22 cellular contexts compared by ENCODE assay signal in the genomic region with DNA sequence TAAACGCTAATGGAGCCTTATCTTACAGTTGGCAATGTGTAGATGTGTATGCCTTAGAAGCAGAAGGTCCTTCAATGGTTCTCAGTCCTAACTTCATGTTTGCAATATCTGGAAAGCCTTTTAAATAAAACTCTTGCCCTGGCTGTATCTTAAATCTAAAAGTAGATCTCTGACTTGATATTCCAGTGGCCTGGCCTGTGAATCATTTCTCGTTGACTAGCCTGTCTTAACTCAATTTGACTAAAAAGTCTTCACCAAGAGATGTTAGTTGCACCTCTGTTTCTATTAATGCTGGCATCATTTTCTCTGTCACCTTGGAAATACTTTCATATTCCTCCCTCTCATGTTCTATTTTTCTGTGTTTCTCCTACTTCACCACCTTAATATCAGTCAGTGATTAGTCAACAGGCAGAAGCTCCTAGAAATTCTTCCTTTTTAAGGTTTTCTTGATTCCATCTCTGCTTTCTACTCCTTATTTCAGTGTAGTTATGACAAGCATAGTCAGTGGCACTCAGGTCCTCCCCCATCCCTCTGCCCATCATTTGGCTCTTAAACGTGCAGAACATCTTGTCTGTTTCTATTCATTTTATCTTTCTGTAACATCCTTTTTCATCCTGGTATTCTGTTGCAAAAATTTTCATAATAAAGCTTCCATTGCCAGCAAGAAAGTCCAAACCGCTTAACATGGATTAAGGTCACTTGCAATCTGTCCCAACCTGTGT. TPM values are rescaled to one million over a fixed set of nuclear protein-coding genes. Genes with fewer than 3 reads are reported as not detected.
DNase-seq lines count a peak whose midpoint lies in the region; ATAC-seq and TF ChIP-seq lines count a peak whose summit lies in the region.
"Had no signal": no experiment of that assay in that cellular context is flagged by ENCODE, and none has a peak within 500 bp of the region (broad histone marks: within the 10 kb centered on the region; RNA-seq: fewer than 3 reads in every experiment).

No MANE protein-coding gene starts in this region.

- H3K4me1 ChIP-seq in mammary epithelial cell (ENCODE audit: insufficient read depth, low read length) = peaks cover 13% of the 10 kb centered on the region
- peaks cover 35% of the 10 kb centered on the region for H3K4me1 ChIP-seq in testis
- peaks cover under 1 to 39% (median 15%) of the 10 kb centered on the region in 4 donors for H3K4me1 ChIP-seq in upper lobe of left lung

- H3K36me3 Mint-ChIP-seq in MCF 10A (ENCODE audit: insufficient read depth, unreplicated experiment) = no peaks in the 10 kb centered on the region
- no peaks in the 10 kb centered on the region for H3K36me3 Mint-ChIP-seq in nephron (ENCODE audit: low read depth)
- peaks cover 2% of the 10 kb centered on the region for H3K36me3 Mint-ChIP-seq in T-helper 2 cell treated with Interferon-gamma antibody and Interleukin-4, amounts not matched to agents 5 μg/mL and 100 μg/mL, for 36 hours (ENCODE audit: low read depth)

- H3K27ac ChIP-seq in mammary epithelial cell (ENCODE audit: insufficient read depth, low read depth, low read length) (no peak overlapping the region), coronary artery (no peak overlapping the region), testis (peak overlapping the region in 1 of 2 donors; percentile 4), upper lobe of left lung (no peak overlapping the region)
- H3K27ac ChIP-seq: 22Rv1, Peyer's patch, SK-N-MC, thoracic aorta had no signal

- dilution Hi-C loops in mammary epithelial cell (cut with HindIII; ENCODE audit: low sequenced_read_pairs) = no loop called here

- no peak overlapping the region for H3K4me3 ChIP-seq in mammary epithelial cell (replicated peaks in 1 of 3; ENCODE audit: insufficient read depth in 1 of 3, low read depth in 2 of 3, low read length in 3 of 3)
- H3K4me3 ChIP-seq in coronary artery = peak overlapping the region; percentile 7
- H3K4me3 ChIP-seq in testis = no peak overlapping the region
- H3K4me3 ChIP-seq in upper lobe of left lung = no peak overlapping the region
- H3K4me3 ChIP-seq: Peyer's patch, SK-N-MC, thoracic aorta had no signal

- TF ChIP-seq POLR2A in testis (IDR thresholded peaks at IDR 0.05) = no peak
- TF ChIP-seq POLR2A in upper lobe of left lung (IDR thresholded peaks at IDR 0.05) = no peak

- peak overlapping the region; percentile 56 for H3K27ac Mint-ChIP-seq in MCF 10A (ENCODE audit: low read depth, unreplicated experiment)
- peak overlapping the region in 2 of 3 experiments; percentile 9 to 56 for H3K27ac Mint-ChIP-seq in nephron
- H3K27ac Mint-ChIP-seq in T-helper 2 cell treated with Interferon-gamma antibody and Interleukin-4, amounts not matched to agents 5 μg/mL and 100 μg/mL, for 36 hours = no peak overlapping the region
- H3K27ac Mint-ChIP-seq: B cell; dendritic cell treated with granulocyte-macrophage colony-stimulating factor and Interleukin-4, amounts not matched to agents 40 ng/mL and 50 ng/mL, for 4 days; naive thymus-derived CD4-positive, alpha-beta T cell had no signal

- no peaks in the 10 kb centered on the region for H3K36me3 ChIP-seq in mammary epithelial cell (ENCODE audit: insufficient read depth, low read length)
- H3K36me3 ChIP-seq in testis (ENCODE audit: low read depth, missing control alignments) = no peaks in the 10 kb centered on the region
- H3K36me3 ChIP-seq in upper lobe of left lung = no peaks in the 10 kb centered on the region
- H3K36me3 ChIP-seq: Peyer's patch, thoracic aorta had no signal

- TF ChIP-seq EP300 in upper lobe of left lung (IDR thresholded peaks at IDR 0.05) = no peak

- POLR2A ChIA-PET in MCF 10A (lab: Yijun Ruan, JAX) = interaction anchor here (0.6 to 1.4 kb wide), 5 partner anchors 11 to 109 kb away, joined by 3 to 5 read pairs (median 3); a partner anchor contains a TSS

- H2AFZ ChIP-seq in mammary epithelial cell (ENCODE audit: low read depth, low read length) = no peak overlapping the region

- CTCF ChIA-PET in MCF 10A (lab: Yijun Ruan, JAX) = interaction anchor here (0.8 to 1.0 kb wide), 2 partner anchors 47 to 91 kb away, joined by 3 to 4 read pairs; no protein-coding TSS in a partner anchor
- CTCF ChIA-PET in mammary epithelial cell (lab: Charles Lee; ENCODE audit: low non-redundant PET) = no interaction called here

- no peaks in the 10 kb centered on the region for H3K27me3 Mint-ChIP-seq in MCF 10A (ENCODE audit: insufficient read depth, unreplicated experiment)
- H3K27me3 Mint-ChIP-seq in nephron (ENCODE audit: low read depth) = no peaks in the 10 kb centered on the region
- no peaks in the 10 kb centered on the region for H3K27me3 Mint-ChIP-seq in T-helper 2 cell treated with Interferon-gamma antibody and Interleukin-4, amounts not matched to agents 5 μg/mL and 100 μg/mL, for 36 hours (ENCODE audit: low read depth)
- H3K27me3 Mint-ChIP-seq: B cell; dendritic cell treated with granulocyte-macrophage colony-stimulating factor and Interleukin-4, amounts not matched to agents 40 ng/mL and 50 ng/mL, for 4 days had no signal

- H3K4me2 ChIP-seq in mammary epithelial cell (ENCODE audit: insufficient read depth, low read depth, low read length) = no peak overlapping the region

- no peak overlapping the region for H3K4me3 Mint-ChIP-seq in MCF 10A (ENCODE audit: unreplicated experiment)
- H3K4me3 Mint-ChIP-seq in nephron = peak overlapping the region in 2 of 3 experiments; percentile 27 to 61
- H3K4me3 Mint-ChIP-seq in T-helper 2 cell treated with Interferon-gamma antibody and Interleukin-4, amounts not matched to agents 5 μg/mL and 100 μg/mL, for 36 hours = no peak overlapping the region
- H3K4me3 Mint-ChIP-seq: B cell; dendritic cell treated with granulocyte-macrophage colony-stimulating factor and Interleukin-4, amounts not matched to agents 40 ng/mL and 50 ng/mL, for 4 days; naive thymus-derived CD4-positive, alpha-beta T cell had no signal

- ATAC-seq in upper lobe of left lung (ENCODE audit: low FRiP score in 2 of 2) = no peak
- ATAC-seq: naive thymus-derived CD4-positive, alpha-beta T cell had no signal

- BruUV-seq in MCF 10A (replicated peaks; lab: Mats Ljungman, UMichigan) = no TSS peak
- no TSS peak for BruUV-seq in mammary epithelial cell (replicated peaks; lab: Mats Ljungman, UMichigan)

- TF ChIP-seq CTCF in MCF 10A (IDR thresholded peaks at IDR 0.05; ENCODE audit: unreplicated experiment) (no peak), mammary epithelial cell (conservative IDR thresholded peaks at IDR 0.05 in 1 of 2, IDR thresholded peaks at IDR 0.05 in 1 of 2; ENCODE audit: extremely low read depth in 1 of 2, insufficient read depth in 1 of 2, low read depth in 1 of 2, low read length in 2 of 2) (no peak), coronary artery (IDR thresholded peaks at IDR 0.05) (no peak), nephron (IDR thresholded peaks at IDR 0.05; ENCODE audit: unreplicated experiment in 3 of 3) (no peak), testis (IDR thresholded peaks at IDR 0.05) (no peak), upper lobe of left lung (IDR thresholded peaks at IDR 0.05) (no peak)

- H3K27me3 ChIP-seq in mammary epithelial cell (ENCODE audit: insufficient read depth, low read length) = no peaks in the 10 kb centered on the region
- no peaks in the 10 kb centered on the region for H3K27me3 ChIP-seq in testis
- no peaks in the 10 kb centered on the region for H3K27me3 ChIP-seq in upper lobe of left lung
- H3K27me3 ChIP-seq: Peyer's patch had no signal

- DNase-seq in MCF 10A (ENCODE audit: unreplicated experiment) = no peak
- DNase-seq in mammary epithelial cell = no peak
- DNase-seq in coronary artery (ENCODE audit: low spot score) = no peak
- peak; percentile 43 for DNase-seq in testis
- no peak for DNase-seq in hippocampal formation (lab: John Stamatoyannopoulos, UW)
- no peak for DNase-seq in T-helper 2 cell treated with Interferon-gamma antibody and Interleukin-4, amounts not matched to agents 5 μg/mL and 100 μg/mL, for 36 hours (ENCODE audit: low spot score)
- DNase-seq in upper lobe of left lung = no peak
- DNase-seq: activated CD4-positive, alpha-beta T cell treated with anti-CD3 and anti-CD28 coated beads for 1 hour; activated CD8-positive, alpha-beta memory T cell treated with anti-CD3 and anti-CD28 coated beads for 24 hours; activated naive CD4-positive, alpha-beta T cell treated with anti-CD3 and anti-CD28 coated beads, Interleukin-2, amount 50 U/mL, for 16 hours; activated T-cell treated with anti-CD3 and anti-CD28 coated beads, Interleukin-2, amount 50 U/mL, for 48 hours; naive thymus-derived CD4-positive, alpha-beta T cell; NCI-H1930; NCI-H345; Peyer's patch; posterior cingulate gyrus had no signal

- in situ Hi-C loops in mammary epithelial cell (cut with MboI; ENCODE audit: low sequenced_read_pairs in 2 of 2) = no loop called here

- H3K9me3 ChIP-seq in mammary epithelial cell (replicated peaks; ENCODE audit: insufficient read depth, low read length) (no peaks in the 10 kb centered on the region), testis (no peaks in the 10 kb centered on the region), upper lobe of left lung (no peaks in the 10 kb centered on the region)
- H3K9me3 ChIP-seq: Peyer's patch, thoracic aorta had no signal

- H3K9ac ChIP-seq in mammary epithelial cell (ENCODE audit: insufficient read depth, low read length) = no peak overlapping the region

- 59% methylated on average over 4 of the region's 4 CpGs for WGBS in mammary epithelial cell (ENCODE audit: low coverage, missing lambda C conversion rate)
- 45 to 56% methylated on average over 4 of the region's 4 CpGs for WGBS in testis, 2 donors
- WGBS in upper lobe of left lung, 2 donors = 72 to 83% methylated on average over 4 of the region's 4 CpGs

- H3K9me3 Mint-ChIP-seq in MCF 10A (ENCODE audit: unreplicated experiment) = no peaks in the 10 kb centered on the region
- H3K9me3 Mint-ChIP-seq in nephron = no peaks in the 10 kb centered on the region
- H3K9me3 Mint-ChIP-seq in T-helper 2 cell treated with Interferon-gamma antibody and Interleukin-4, amounts not matched to agents 5 μg/mL and 100 μg/mL, for 36 hours = no peaks in the 10 kb centered on the region
- H3K9me3 Mint-ChIP-seq: dendritic cell treated with granulocyte-macrophage colony-stimulating factor and Interleukin-4, amounts not matched to agents 40 ng/mL and 50 ng/mL, for 4 days; naive thymus-derived CD4-positive, alpha-beta T cell had no signal

- no peaks in the 10 kb centered on the region for H4K20me1 ChIP-seq in mammary epithelial cell (ENCODE audit: insufficient read depth, low read length)

- peaks cover 85% of the 10 kb centered on the region for H3K79me2 ChIP-seq in mammary epithelial cell (ENCODE audit: insufficient read depth, low read length)

- H3K4me1 Mint-ChIP-seq in MCF 10A (ENCODE audit: insufficient read depth, unreplicated experiment) = peaks cover 22% of the 10 kb centered on the region
- H3K4me1 Mint-ChIP-seq in nephron = peaks cover 34% of the 10 kb centered on the region
- peaks cover 28% of the 10 kb centered on the region for H3K4me1 Mint-ChIP-seq in T-helper 2 cell treated with Interferon-gamma antibody and Interleukin-4, amounts not matched to agents 5 μg/mL and 100 μg/mL, for 36 hours (ENCODE audit: low read depth)

- intact Hi-C loops in MCF 10A (cut with micrococcal nuclease) (loop anchor here (5.0 kb wide), 1 partner anchor 92 kb away; no protein-coding TSS in a partner anchor), mammary epithelial cell (cut with micrococcal nuclease) (no loop called here), testis (cut with DNase I; ENCODE audit: low total_unique reads) (no loop called here)

RNA-seq across cellular contexts. Expression of a gene that starts 4.3 kb away (rescaled TPM):
- total RNA-seq in MCF 10A (2022) (56.1 TPM in 2 replicates), mammary epithelial cell (100 to 1,000 TPM; 103 to 257 TPM), testis (10 to 100 TPM; 62.2 to 93.3 TPM), upper lobe of left lung (10 to 100 TPM; 19.9 to 75.4 (median 58.7) TPM)
- polyA plus RNA-seq in mammary epithelial cell (45.5 TPM), testis (ENCODE audit: insufficient read depth, low read depth, low replicate concordance) (23.5 TPM)
- polyA minus RNA-seq in mammary epithelial cell = 123 TPM

Comparison
In these comparisons a context has a peak if more than half of its experiments do, and no peak if none do; other contexts are left out.
1. H3K4me3 Mint-ChIP-seq: peak in nephron (2 of 3); none in MCF 10A (single experiment) and T-helper 2 cell treated with Interferon-gamma antibody and Interleukin-4, amounts not matched to agents 5 μg/mL and 100 μg/mL, for 36 hours (single experiment).